21 cellular contexts compared by ENCODE assay signal in genomic region chr13:50912851-50913250, GRCh38. TPM values are rescaled to one million over a fixed set of nuclear protein-coding genes. Genes with fewer than 3 reads are reported as not detected.
DNase-seq lines count a peak whose midpoint lies in the region; ATAC-seq and TF ChIP-seq lines count a peak whose summit lies in the region.
"Had no signal": no experiment of that assay in that cellular context is flagged by ENCODE, and none has a peak within 500 bp of the region (broad histone marks: within the 10 kb centered on the region; RNA-seq: fewer than 3 reads in every experiment).

No MANE protein-coding gene starts in this region.

- TF ChIP-seq POLR2A in erythroblast (IDR thresholded peaks at IDR 0.05; ENCODE audit: low read length) (no peak), sigmoid colon (IDR thresholded peaks at IDR 0.05) (no peak), suprapubic skin (IDR thresholded peaks at IDR 0.05) (no peak)

- H3K9me2 ChIP-seq in DOHH2 (replicated peaks; ENCODE audit: control insufficient read depth, low read length) (no peaks in the 10 kb centered on the region), Loucy (replicated peaks; ENCODE audit: low read depth, low read length) (no peaks in the 10 kb centered on the region)

- H3K4me1 ChIP-seq in DOHH2 (ENCODE audit: control insufficient read depth, low read length): peaks cover 82% of the 10 kb centered on the region
- peaks cover 68% of the 10 kb centered on the region for H3K4me1 ChIP-seq in Loucy (ENCODE audit: insufficient read depth, low read length, poor library complexity, severe bottlenecking)
- peaks cover 0 to 49% (median 39%) of the 10 kb centered on the region in 4 donors for H3K4me1 ChIP-seq in sigmoid colon
- peaks cover 28% of the 10 kb centered on the region for H3K4me1 ChIP-seq in suprapubic skin
- H3K4me1 ChIP-seq: prostate gland had no signal

- TF ChIP-seq EP300 in sigmoid colon (IDR thresholded peaks at IDR 0.05) (no peak), suprapubic skin (IDR thresholded peaks at IDR 0.05) (no peak)

- H3K4me3 ChIP-seq in DOHH2 (ENCODE audit: low read length) (peak overlapping the region; percentile 86), Loucy (ENCODE audit: low read length, poor library complexity, severe bottlenecking) (peak overlapping the region; percentile 87), sigmoid colon (no peak overlapping the region), suprapubic skin (no peak overlapping the region)
- H3K4me3 ChIP-seq: mucosa of descending colon, neural progenitor cell, prostate gland, vagina had no signal

- DNase-seq in erythroblast (lab: John Stamatoyannopoulos, UW) (peak; percentile 20 to 52), sigmoid colon (no peak), suprapubic skin (ENCODE audit: low spot score in 2 of 2) (no peak)
- no peak for DNase-seq in activated naive CD4-positive, alpha-beta T cell (lab: John Stamatoyannopoulos, UW)
- DNase-seq: activated CD4-positive, CD25-positive, alpha-beta regulatory T cell treated with anti-CD3 and anti-CD28 coated beads, Interleukin-2, amount 50 U/mL, for 72 hours; activated naive CD4-positive, alpha-beta T cell treated with anti-CD3 and anti-CD28 coated beads for 36 hours; activated T-cell treated with anti-CD3 and anti-CD28 coated beads, Interleukin-2, amount 50 U/mL, for 4 hours; DMS53; immature natural killer cell; left ventricle myocardium superior; mucosa of descending colon; NCI-H1436 treated with DMSO at 0.1 percent for 48 hours; NCI-H524; T1000 had no signal

- H3K27me3 ChIP-seq in DOHH2 (ENCODE audit: control insufficient read depth, low read length) (no peaks in the 10 kb centered on the region), Loucy (ENCODE audit: insufficient read depth, low read length, poor library complexity, severe bottlenecking) (peaks cover 10% of the 10 kb centered on the region), sigmoid colon (no peaks in the 10 kb centered on the region), suprapubic skin (no peaks in the 10 kb centered on the region)
- H3K27me3 ChIP-seq: neural progenitor cell, vagina had no signal

- intact Hi-C loops in sigmoid colon (cut with DNase I): loop anchor here (5.0 kb wide), 3 partner anchors 386 to 936 kb away; partner anchors contain the start of gene TRIM13

- 46 to 48% methylated on average over 2 of the region's 2 CpGs for WGBS in sigmoid colon, 2 donors
- WGBS in suprapubic skin: 64% methylated on average over 2 of the region's 2 CpGs

- H3K27ac ChIP-seq in DOHH2 (ENCODE audit: low read depth, low read length) (no peak overlapping the region), sigmoid colon (peak overlapping the region in 3 of 4 donors; percentile 37 to 91 (median 55)), suprapubic skin (no peak overlapping the region)
- H3K27ac ChIP-seq: neural progenitor cell, vagina had no signal

- H3K9me3 ChIP-seq in DOHH2 (ENCODE audit: control insufficient read depth, insufficient read depth, low read length) (peaks cover 5% of the 10 kb centered on the region), Loucy (ENCODE audit: insufficient read depth, low read depth, low read length) (no peaks in the 10 kb centered on the region), sigmoid colon (no peaks in the 10 kb centered on the region), suprapubic skin (no peaks in the 10 kb centered on the region)
- H3K9me3 ChIP-seq: mucosa of descending colon, prostate gland, vagina had no signal

- no peak for TF ChIP-seq CTCF in DOHH2 (IDR thresholded peaks at IDR 0.05; ENCODE audit: low read depth, low read length, poor library complexity, severe bottlenecking)
- no peak for TF ChIP-seq CTCF in Loucy (conservative IDR thresholded peaks at IDR 0.05; ENCODE audit: low read length)
- TF ChIP-seq CTCF in sigmoid colon (IDR thresholded peaks at IDR 0.05): no peak
- TF ChIP-seq CTCF in suprapubic skin (IDR thresholded peaks at IDR 0.05): no peak

- H4K20me1 ChIP-seq in DOHH2 (ENCODE audit: control insufficient read depth, insufficient read depth, low read depth, low read length) (no peaks in the 10 kb centered on the region), Loucy (ENCODE audit: insufficient read depth, low read length, poor library complexity, severe bottlenecking) (peaks cover 48% of the 10 kb centered on the region)

- H3K4me2 ChIP-seq in DOHH2 (ENCODE audit: low read length): peak overlapping the region; percentile 76
- peak overlapping the region; percentile 89 for H3K4me2 ChIP-seq in Loucy (ENCODE audit: low read depth, low read length, poor library complexity, severe bottlenecking)
- H3K4me2 ChIP-seq: neural progenitor cell had no signal

- H3F3A ChIP-seq in DOHH2 (ENCODE audit: control insufficient read depth, insufficient read depth) (peaks cover 36% of the 10 kb centered on the region), Loucy (ENCODE audit: low read depth) (peaks cover 4% of the 10 kb centered on the region; the same call in 1 of the 2 replicates)

- no peak for ATAC-seq in GM19351 (IDR thresholded peaks at IDR 0.05; ENCODE audit: unreplicated experiment)
- ATAC-seq: activated T-cell treated with anti-CD3 and anti-CD28 coated beads, Interleukin-2, amount 50 U/mL, for 4 hours; left ventricle myocardium superior; mucosa of descending colon; SK-N-SH treated with all-trans-retinoic acid at 6 μM for 48 hours had no signal

- H3K36me3 ChIP-seq in DOHH2 (ENCODE audit: control insufficient read depth, low read length): peaks cover 63% of the 10 kb centered on the region
- no peaks in the 10 kb centered on the region for H3K36me3 ChIP-seq in Loucy (ENCODE audit: insufficient read depth, low read length)
- no peaks in the 10 kb centered on the region for H3K36me3 ChIP-seq in sigmoid colon
- no peaks in the 10 kb centered on the region for H3K36me3 ChIP-seq in suprapubic skin
- H3K36me3 ChIP-seq: neural progenitor cell, prostate gland, vagina had no signal

- H3K79me2 ChIP-seq in DOHH2 (ENCODE audit: control insufficient read depth, low read length) (peaks cover 91% of the 10 kb centered on the region), Loucy (ENCODE audit: insufficient read depth, low read length) (peaks cover 99% of the 10 kb centered on the region)

- no peak overlapping the region for H2AFZ ChIP-seq in Loucy (ENCODE audit: low read length)
- H2AFZ ChIP-seq: neural progenitor cell had no signal

- peak overlapping the region; percentile 98 for H3K9ac ChIP-seq in Loucy (ENCODE audit: low read depth, low read length, poor library complexity, severe bottlenecking)
- H3K9ac ChIP-seq: neural progenitor cell had no signal

RNA-seq across cellular contexts. Expression of gene RNASEH2B, which starts 3.3 kb away (rescaled TPM):
- total RNA-seq in sigmoid colon: 100 to 1,000 TPM in 2 of 4 donors, 10 to 100 TPM in 2; 33.9 to 108 (median 85.5) TPM
- 10 to 100 TPM; 32.6 to 41.1 (median 34.8) TPM for polyA plus RNA-seq in sigmoid colon
- total RNA-seq in suprapubic skin: 10 to 100 TPM; 11.0 to 39.9 (median 21.7) TPM

Comparison
In these comparisons a context has a peak if more than half of its experiments do, and no peak if none do; other contexts are left out.
1. H3K27ac ChIP-seq: peak in sigmoid colon (3 of 4); none in DOHH2 (single experiment) and suprapubic skin (single experiment).
2. H3K4me3 ChIP-seq: peak in DOHH2 (single experiment) and Loucy (single experiment); none in sigmoid colon (0 of 4) and suprapubic skin (single experiment).
3. DNase-seq: peak in erythroblast (2 of 2); none in sigmoid colon (single experiment), suprapubic skin (0 of 2) and activated naive CD4-positive, alpha-beta T cell (0 of 4).